Comparison of ENCODE assay signal across 34 cellular contexts in genomic region chr21:21301013-21301412, GRCh38.
"Had no signal": no experiment of that assay in that cellular context is flagged by ENCODE, and none has a peak within 500 bp of the region (broad histone marks: within the 10 kb centered on the region; RNA-seq: fewer than 3 reads in every experiment).

No MANE protein-coding gene starts in this region.

- H3K4me2 ChIP-seq: KMS-11 had no signal

- H3K27me3 ChIP-seq: MG63 had no signal

- H3K36me3 ChIP-seq: MG63 had no signal

- H3K4me3 ChIP-seq: MG63 had no signal

- H3K27ac ChIP-seq: KMS-11 had no signal

- H3K9me3 ChIP-seq: MG63 had no signal

- DNase-seq: Karpas-422, Kasumi-1, MG63, MM.1S, MV-4-11, NCI-H1048, NCI-H1092, NCI-H1092 treated with DMSO at 0.1 percent for 48 hours, NCI-H1105, NCI-H1105 treated with DMSO at 0.1 percent for 48 hours, NCI-H1417, NCI-H1417 treated with DMSO at 0.1 percent for 48 hours, NCI-H1436, NCI-H1436 treated with DMSO at 0.1 percent for 48 hours, NCI-H146, NCI-H1694, NCI-H1694 treated with DMSO at 0.1 percent for 48 hours, NCI-H187, NCI-H187 treated with DMSO at 0.1 percent for 48 hours, NCI-H1930, NCI-H2029, NCI-H2029 treated with DMSO at 0.1 percent for 48 hours, NCI-H2081, NCI-H2081 treated with DMSO at 0.1 percent for 48 hours, NCI-H2107, NCI-H2171, NCI-H2171 treated with DMSO at 0.1 percent for 48 hours, NCI-H2227 treated with DMSO at 0.1 percent for 48 hours, NCI-H226, NCI-H345, NCI-H446, NCI-H446 treated with DMSO at 0.1 percent for 48 hours, NCI-H510A had no signal

- H3K9ac ChIP-seq: KMS-11 had no signal
